ENCODE assay signal across 9 cellular contexts in the genomic region with DNA sequence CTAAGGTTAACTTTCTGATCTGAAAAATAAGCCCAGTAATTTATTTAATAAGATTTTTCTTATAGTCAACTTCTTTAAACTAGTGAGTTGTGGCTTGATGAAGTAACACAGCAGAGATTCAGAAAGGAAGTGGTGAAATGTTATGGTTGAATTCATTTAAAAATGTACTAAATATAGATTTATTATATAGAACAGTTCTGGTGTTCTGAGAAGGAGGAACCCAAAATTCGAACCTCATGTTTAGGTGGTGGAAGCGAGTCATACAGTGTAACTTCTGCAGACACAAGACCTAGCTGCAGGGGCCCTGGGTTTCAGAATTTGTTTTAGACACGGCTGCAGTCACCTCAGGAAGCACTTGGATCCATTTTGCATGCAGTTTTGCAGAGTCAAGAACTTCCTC.
DNase-seq lines count a peak whose midpoint lies in the region; ATAC-seq and TF ChIP-seq lines count a peak whose summit lies in the region.
"Had no signal": no experiment of that assay in that cellular context is flagged by ENCODE, and none has a peak within 500 bp of the region (broad histone marks: within the 10 kb centered on the region; RNA-seq: fewer than 3 reads in every experiment).

No MANE protein-coding gene starts in this region.

- ATAC-seq in GM21528 (IDR thresholded peaks at IDR 0.05; ENCODE audit: low FRiP score, unreplicated experiment) (peak; percentile 66), HG03575 (IDR thresholded peaks at IDR 0.05; ENCODE audit: extremely low read depth, insufficient number of reproducible peaks, low FRiP score, unreplicated experiment) (peak; percentile 42)

- H3K4me3 ChIP-seq in GM12865 (ENCODE audit: low read depth, low read length) (no peak overlapping the region), ovary (no peak overlapping the region)

- DNase-seq in GM12865 (ENCODE audit: low read depth) (peak; percentile 42), fibroblast of gingiva (ENCODE audit: low read depth) (peak; percentile 24), NCI-H187 treated with DMSO at 0.1 percent for 48 hours (lab: John Stamatoyannopoulos, UW) (no peak), occipital lobe (lab: John Stamatoyannopoulos, UW) (no peak), putamen (ENCODE audit: low spot score) (no peak), ovary (no peak)
- DNase-seq: NCI-H2171 treated with DMSO at 0.1 percent for 48 hours had no signal

- H3K36me3 ChIP-seq in ovary: no peaks in the 10 kb centered on the region

- no peak for TF ChIP-seq CTCF in GM12865 (IDR thresholded peaks at IDR 0.05; ENCODE audit: insufficient read depth, low read depth, low read length, missing control alignments)
- no peak for TF ChIP-seq CTCF in ovary (IDR thresholded peaks at IDR 0.05)

- 85 to 93% (median 89%) methylated on average over 3 of the region's 3 CpGs for WGBS in ovary, 3 donors

- intact Hi-C loops in ovary (cut with DNase I): no loop called here

- TF ChIP-seq POLR2A in ovary (IDR thresholded peaks at IDR 0.05): no peak

- no peaks in the 10 kb centered on the region for H3K9me3 ChIP-seq in ovary

- no peaks in the 10 kb centered on the region for H3K27me3 ChIP-seq in ovary

- H3K27ac ChIP-seq in ovary: no peak overlapping the region

- peaks cover 8% of the 10 kb centered on the region for H3K4me1 ChIP-seq in ovary (ENCODE audit: insufficient read depth)

- no peak for TF ChIP-seq EP300 in ovary (IDR thresholded peaks at IDR 0.05)

Comparison
In these comparisons a context has a peak if more than half of its experiments do, and no peak if none do; other contexts are left out.
1. DNase-seq: peak in GM12865 (single experiment) and fibroblast of gingiva (single experiment); none in NCI-H187 treated with DMSO at 0.1 percent for 48 hours (single experiment), occipital lobe (single experiment), putamen (single experiment) and ovary (0 of 5).